ENCODE assay signal across 11 cellular contexts in the genomic region with DNA sequence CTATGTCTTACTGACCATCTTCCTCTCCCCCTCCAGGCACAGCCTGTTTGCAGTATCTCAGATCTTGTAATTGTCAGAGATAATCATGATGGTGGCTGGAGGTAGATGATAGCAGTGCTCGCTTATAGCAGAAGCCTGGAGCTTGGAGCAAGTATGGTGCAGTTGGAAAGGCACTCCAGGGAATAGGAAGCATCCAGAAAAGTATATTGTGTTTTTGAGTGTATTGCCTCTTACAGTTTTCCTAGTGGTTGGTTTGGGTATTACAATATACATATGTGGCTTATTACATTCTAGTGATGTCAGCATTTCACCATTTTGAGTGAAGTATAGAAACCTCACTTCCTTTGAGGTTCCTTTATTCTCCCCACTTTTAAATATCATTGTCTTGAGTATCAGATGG.
A peak's percentile ranks its signal among the peaks of the same experiment; 100 is the strongest.
DNase-seq lines count a peak whose midpoint lies in the region; ATAC-seq and TF ChIP-seq lines count a peak whose summit lies in the region.
"Had no signal": no experiment of that assay in that cellular context is flagged by ENCODE, and none has a peak within 500 bp of the region (broad histone marks: within the 10 kb centered on the region; RNA-seq: fewer than 3 reads in every experiment).

No MANE protein-coding gene starts in this region.

- H3K4me1 ChIP-seq in KMS-11 (ENCODE audit: low read depth, poor library complexity, severe bottlenecking): no peaks in the 10 kb centered on the region

- no peak overlapping the region for H2AFZ ChIP-seq in KMS-11 (ENCODE audit: low read depth)

- POLR2A ChIA-PET in activated CD4-positive, alpha-beta T cell treated with anti-CD3 and anti-CD28 coated beads for 36 hours (lab: Charles Lee): no interaction called here

- H3K27ac Mint-ChIP-seq in nephron progenitor cell: no peak overlapping the region
- H3K27ac Mint-ChIP-seq in activated CD4-positive, alpha-beta T cell treated with anti-CD3 and anti-CD28 coated beads for 36 hours: no peak overlapping the region
- H3K27ac Mint-ChIP-seq: stimulated activated naive CD8-positive, alpha-beta T cell treated with anti-CD3 and anti-CD28 coated beads, Interleukin-15, Interleukin-2, amounts not matched to agents 100 ng/mL and 50 ng/mL, for 24 hours had no signal

- no peaks in the 10 kb centered on the region for H3K27me3 Mint-ChIP-seq in nephron progenitor cell (ENCODE audit: low read depth, poor library complexity)
- H3K27me3 Mint-ChIP-seq in activated CD4-positive, alpha-beta T cell treated with anti-CD3 and anti-CD28 coated beads for 36 hours: peaks cover 4% of the 10 kb centered on the region

- ATAC-seq in GM21737 (IDR thresholded peaks at IDR 0.05; ENCODE audit: unreplicated experiment): no peak
- no peak for ATAC-seq in activated CD4-positive, alpha-beta T cell treated with anti-CD3 and anti-CD28 coated beads for 36 hours

- H3K27ac ChIP-seq in KMS-11: no peak overlapping the region

- H3K36me3 Mint-ChIP-seq in nephron progenitor cell (ENCODE audit: low read depth): peaks cover 13% of the 10 kb centered on the region
- no peaks in the 10 kb centered on the region for H3K36me3 Mint-ChIP-seq in activated CD4-positive, alpha-beta T cell treated with anti-CD3 and anti-CD28 coated beads for 36 hours (ENCODE audit: low read depth)

- TF ChIP-seq CTCF in KMS-11 (conservative IDR thresholded peaks at IDR 0.05; ENCODE audit: low read depth, low read length): peak; percentile 85
- TF ChIP-seq CTCF in nephron progenitor cell (IDR thresholded peaks at IDR 0.05): peak; percentile 31
- no peak for TF ChIP-seq CTCF in GM10266 (IDR thresholded peaks at IDR 0.05; ENCODE audit: control insufficient read depth, insufficient read depth, low read depth, missing control alignments)

- no peaks in the 10 kb centered on the region for H3K4me1 Mint-ChIP-seq in nephron progenitor cell
- no peaks in the 10 kb centered on the region for H3K4me1 Mint-ChIP-seq in activated CD4-positive, alpha-beta T cell treated with anti-CD3 and anti-CD28 coated beads for 36 hours

- H3K4me2 ChIP-seq in KMS-11: no peak overlapping the region

- CTCF ChIA-PET in activated CD4-positive, alpha-beta T cell treated with anti-CD3 and anti-CD28 coated beads for 36 hours (lab: Charles Lee): interaction anchor here (0.9 kb wide), 1 partner anchor 9 kb away, joined by 3 read pairs; no protein-coding TSS in a partner anchor

- DNase-seq in DMS53 treated with DMSO at 0.1 percent for 48 hours (lab: John Stamatoyannopoulos, UW; ENCODE audit: unreplicated experiment) (peak; percentile 35), amniotic epithelial cell (ENCODE audit: low read depth) (peak; percentile 4), nephron progenitor cell (no peak), NCI-H446 (lab: John Stamatoyannopoulos, UW) (no peak), GM10266 (ENCODE audit: extremely low spot score) (no peak)
- no peak for DNase-seq in activated CD4-positive, alpha-beta T cell treated with anti-CD3 and anti-CD28 coated beads for 36 hours
- DNase-seq: foreskin melanocyte, KG1 had no signal

- peaks cover 36% of the 10 kb centered on the region for H3K9me3 Mint-ChIP-seq in nephron progenitor cell
- H3K9me3 Mint-ChIP-seq in activated CD4-positive, alpha-beta T cell treated with anti-CD3 and anti-CD28 coated beads for 36 hours (ENCODE audit: low read depth): peaks cover 10% of the 10 kb centered on the region

- no peaks in the 10 kb centered on the region for H4K20me1 ChIP-seq in KMS-11 (ENCODE audit: insufficient read depth)

- H3K4me3 ChIP-seq in KMS-11 (IDR thresholded peaks at IDR 0.05; ENCODE audit: insufficient read depth, low read depth, low read length): no peak overlapping the region

- no peaks in the 10 kb centered on the region for H3K36me3 ChIP-seq in KMS-11 (ENCODE audit: insufficient read depth)

- no peak overlapping the region for H3K4me3 Mint-ChIP-seq in nephron progenitor cell
- H3K4me3 Mint-ChIP-seq in activated CD4-positive, alpha-beta T cell treated with anti-CD3 and anti-CD28 coated beads for 36 hours: no peak overlapping the region
- H3K4me3 Mint-ChIP-seq: stimulated activated naive CD8-positive, alpha-beta T cell treated with anti-CD3 and anti-CD28 coated beads, Interleukin-15, Interleukin-2, amounts not matched to agents 100 ng/mL and 50 ng/mL, for 24 hours had no signal

- H3K9ac ChIP-seq in KMS-11: no peak overlapping the region

- no peaks in the 10 kb centered on the region for H3K27me3 ChIP-seq in KMS-11 (ENCODE audit: insufficient read depth, low read depth)

- H3K79me2 ChIP-seq in KMS-11 (ENCODE audit: insufficient read depth, low read depth): no peaks in the 10 kb centered on the region

- intact Hi-C loops in activated CD4-positive, alpha-beta T cell treated with anti-CD3 and anti-CD28 coated beads for 36 hours (cut with DNase I, micrococcal nuclease): no loop called here

Comparison
In these comparisons a context has a peak if more than half of its experiments do, and no peak if none do; other contexts are left out.
1. DNase-seq: peak in DMS53 treated with DMSO at 0.1 percent for 48 hours (single experiment) and amniotic epithelial cell (single experiment); none in nephron progenitor cell (single experiment), NCI-H446 (0 of 2), GM10266 (single experiment) and activated CD4-positive, alpha-beta T cell treated with anti-CD3 and anti-CD28 coated beads for 36 hours (single experiment).